ENCODE assay signal across 18 cellular contexts in the genomic region with DNA sequence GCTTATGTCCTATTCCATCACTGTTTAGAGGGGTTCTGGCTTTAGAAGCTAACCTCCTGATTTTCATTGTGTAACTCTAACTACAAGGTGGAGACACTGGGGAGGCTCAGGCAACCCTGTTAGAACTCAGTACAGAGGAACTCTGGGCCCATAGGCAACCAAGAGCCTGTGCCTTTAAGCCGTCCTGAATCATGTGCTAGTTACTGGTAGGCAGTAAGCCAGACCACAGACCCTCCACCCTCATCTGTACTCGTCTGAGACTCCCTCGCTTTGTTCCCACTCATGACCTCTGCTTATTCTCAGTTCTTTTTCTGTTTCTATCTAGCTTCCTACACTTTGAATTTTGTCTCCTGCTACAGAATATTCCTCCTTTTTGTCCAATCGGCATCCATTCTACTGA. TPM values are rescaled to one million over a fixed set of nuclear protein-coding genes. Genes with fewer than 3 reads are reported as not detected.
DNase-seq lines count a peak whose midpoint lies in the region; ATAC-seq and TF ChIP-seq lines count a peak whose summit lies in the region.
"Had no signal": no experiment of that assay in that cellular context is flagged by ENCODE, and none has a peak within 500 bp of the region (broad histone marks: within the 10 kb centered on the region; RNA-seq: fewer than 3 reads in every experiment).

No MANE protein-coding gene starts in this region.

- TF ChIP-seq CTCF in natural killer cell (IDR thresholded peaks at IDR 0.05), result no peak

- no peaks in the 10 kb centered on the region for H3K36me3 Mint-ChIP-seq in natural killer cell
- no peaks in the 10 kb centered on the region for H3K36me3 Mint-ChIP-seq in natural killer cell treated with Interleukin-12 subunit alpha and Interleukin-12 subunit beta and Interleukin-15 and Interleukin-18, amount 100 ng/mL, for 72 hours
- H3K36me3 Mint-ChIP-seq in activated naive CD8-positive, alpha-beta T cell treated with anti-CD3 and anti-CD28 coated beads, Interleukin-2, amount 50 U/mL, for 24 hours (ENCODE audit: low read depth), result peaks cover 3% of the 10 kb centered on the region
- peaks cover 2% of the 10 kb centered on the region for H3K36me3 Mint-ChIP-seq in activated T-helper 1 cell treated with anti-CD3 and anti-CD28 coated beads, Interleukin-12 subunit alpha, Interleukin-12 subunit beta, Interleukin-2, Interleukin-4 antibody, amounts not matched to agents 30 ng/mL and 10 ng/mL and 1 ng/mL, durations not matched to agents 14 hours and 24 hours and 36 hours (ENCODE audit: low read depth)

- no peaks in the 10 kb centered on the region for H3K9me3 ChIP-seq in aorta (ENCODE audit: control insufficient read depth, low read length)
- H3K9me3 ChIP-seq: gastrocnemius medialis had no signal

- peak overlapping the region; percentile 7 to 65 for H3K27ac Mint-ChIP-seq in natural killer cell
- H3K27ac Mint-ChIP-seq in natural killer cell treated with Interleukin-12 subunit alpha and Interleukin-12 subunit beta and Interleukin-15 and Interleukin-18, amount 100 ng/mL, for 72 hours, result no peak overlapping the region
- H3K27ac Mint-ChIP-seq in activated naive CD8-positive, alpha-beta T cell treated with anti-CD3 and anti-CD28 coated beads, Interleukin-2, amount 50 U/mL, for 24 hours, result no peak overlapping the region
- no peak overlapping the region for H3K27ac Mint-ChIP-seq in activated T-helper 1 cell treated with anti-CD3 and anti-CD28 coated beads, Interleukin-12 subunit alpha, Interleukin-12 subunit beta, Interleukin-2, Interleukin-4 antibody, amounts not matched to agents 30 ng/mL and 10 ng/mL and 1 ng/mL, durations not matched to agents 14 hours and 24 hours and 36 hours
- H3K27ac Mint-ChIP-seq: activated T-helper 2 cell treated with anti-CD3 and anti-CD28 coated beads, Interferon-gamma antibody, Interleukin-2, Interleukin-4, amounts not matched to agents 10 μg/mL and 5 μg/mL and 100 μg/mL, durations not matched to agents 14 hours and 24 hours and 36 hours; T-helper 1 cell treated with Interleukin-12 subunit alpha and Interleukin-12 subunit beta and Interleukin-4 antibody, amounts not matched to agents 30 μg/mL and 1 μg/mL, for 36 hours had no signal

- H3K4me3 Mint-ChIP-seq in natural killer cell, result no peak overlapping the region
- no peak overlapping the region for H3K4me3 Mint-ChIP-seq in natural killer cell treated with Interleukin-12 subunit alpha and Interleukin-12 subunit beta and Interleukin-15 and Interleukin-18, amount 100 ng/mL, for 72 hours
- H3K4me3 Mint-ChIP-seq in activated naive CD8-positive, alpha-beta T cell treated with anti-CD3 and anti-CD28 coated beads, Interleukin-2, amount 50 U/mL, for 24 hours, result no peak overlapping the region
- H3K4me3 Mint-ChIP-seq in activated T-helper 1 cell treated with anti-CD3 and anti-CD28 coated beads, Interleukin-12 subunit alpha, Interleukin-12 subunit beta, Interleukin-2, Interleukin-4 antibody, amounts not matched to agents 30 ng/mL and 10 ng/mL and 1 ng/mL, durations not matched to agents 14 hours and 24 hours and 36 hours, result no peak overlapping the region
- H3K4me3 Mint-ChIP-seq: T-helper 1 cell treated with Interleukin-12 subunit alpha and Interleukin-12 subunit beta and Interleukin-4 antibody, amounts not matched to agents 30 μg/mL and 1 μg/mL, for 36 hours had no signal

- peaks cover 28 to 30% of the 10 kb centered on the region in 2 donors for H3K4me1 Mint-ChIP-seq in natural killer cell
- H3K4me1 Mint-ChIP-seq in natural killer cell treated with Interleukin-12 subunit alpha and Interleukin-12 subunit beta and Interleukin-15 and Interleukin-18, amount 100 ng/mL, for 72 hours (ENCODE audit: low read depth in 2 of 2), result peaks cover 7 to 18% of the 10 kb centered on the region in 2 donors
- H3K4me1 Mint-ChIP-seq in activated naive CD8-positive, alpha-beta T cell treated with anti-CD3 and anti-CD28 coated beads, Interleukin-2, amount 50 U/mL, for 24 hours, result peaks cover 17% of the 10 kb centered on the region
- peaks cover 10% of the 10 kb centered on the region for H3K4me1 Mint-ChIP-seq in activated T-helper 1 cell treated with anti-CD3 and anti-CD28 coated beads, Interleukin-12 subunit alpha, Interleukin-12 subunit beta, Interleukin-2, Interleukin-4 antibody, amounts not matched to agents 30 ng/mL and 10 ng/mL and 1 ng/mL, durations not matched to agents 14 hours and 24 hours and 36 hours (ENCODE audit: low read depth)

- no peak overlapping the region for H3K27ac ChIP-seq in aorta (ENCODE audit: low read depth in 1 of 2, low read length in 2 of 2)
- H3K27ac ChIP-seq: gastrocnemius medialis, KMS-11, parathyroid adenoma had no signal

- no peaks in the 10 kb centered on the region for H3K9me3 Mint-ChIP-seq in natural killer cell
- no peaks in the 10 kb centered on the region for H3K9me3 Mint-ChIP-seq in natural killer cell treated with Interleukin-12 subunit alpha and Interleukin-12 subunit beta and Interleukin-15 and Interleukin-18, amount 100 ng/mL, for 72 hours
- H3K9me3 Mint-ChIP-seq in activated naive CD8-positive, alpha-beta T cell treated with anti-CD3 and anti-CD28 coated beads, Interleukin-2, amount 50 U/mL, for 24 hours, result no peaks in the 10 kb centered on the region
- no peaks in the 10 kb centered on the region for H3K9me3 Mint-ChIP-seq in activated T-helper 1 cell treated with anti-CD3 and anti-CD28 coated beads, Interleukin-12 subunit alpha, Interleukin-12 subunit beta, Interleukin-2, Interleukin-4 antibody, amounts not matched to agents 30 ng/mL and 10 ng/mL and 1 ng/mL, durations not matched to agents 14 hours and 24 hours and 36 hours

- H3K27me3 ChIP-seq in aorta (ENCODE audit: control insufficient read depth in 1 of 2, insufficient read depth in 2 of 2, low read length in 1 of 2), result no peaks in the 10 kb centered on the region
- H3K27me3 ChIP-seq: gastrocnemius medialis had no signal

- peaks cover 0 to 4% of the 10 kb centered on the region in 2 donors for H3K4me1 ChIP-seq in aorta (ENCODE audit: control insufficient read depth in 1 of 2, insufficient read depth in 2 of 2, low read length in 2 of 2)
- H3K4me1 ChIP-seq: parathyroid adenoma had no signal

- DNase-seq in natural killer cell (no peak), iris pigment epithelial cell (ENCODE audit: low read depth) (peak; percentile 77), aorta (no peak), NCI-H1105 treated with DMSO at 0.1 percent for 48 hours (lab: John Stamatoyannopoulos, UW) (no peak), DMS79 treated with DMSO at 0.1 percent for 48 hours (lab: John Stamatoyannopoulos, UW) (no peak)
- no peak for DNase-seq in natural killer cell treated with Interleukin-12 subunit alpha and Interleukin-12 subunit beta and Interleukin-15 and Interleukin-18, amount 100 ng/mL, for 72 hours (ENCODE audit: low spot score)
- no peak for DNase-seq in activated naive CD8-positive, alpha-beta T cell treated with anti-CD3 and anti-CD28 coated beads, Interleukin-2, amount 50 U/mL, for 24 hours
- DNase-seq in activated T-helper 1 cell treated with anti-CD3 and anti-CD28 coated beads, Interleukin-12 subunit alpha, Interleukin-12 subunit beta, Interleukin-2, Interleukin-4 antibody, amounts not matched to agents 30 ng/mL and 10 ng/mL and 1 ng/mL, durations not matched to agents 14 hours and 24 hours and 36 hours (ENCODE audit: low spot score), result no peak
- DNase-seq: activated CD4-positive, alpha-beta T cell treated with anti-CD3 and anti-CD28 coated beads for 48 hours; effector CD8-positive, alpha-beta T cell; gastrocnemius medialis; GOT3; NCI-H2029; NCI-H524 treated with DMSO at 0.1 percent for 48 hours had no signal

- no peak overlapping the region for H3K4me3 ChIP-seq in aorta (ENCODE audit: low read length in 2 of 2)
- H3K4me3 ChIP-seq: gastrocnemius medialis had no signal

- no peaks in the 10 kb centered on the region for H3K27me3 Mint-ChIP-seq in natural killer cell (ENCODE audit: low read depth in 2 of 2)
- no peaks in the 10 kb centered on the region for H3K27me3 Mint-ChIP-seq in natural killer cell treated with Interleukin-12 subunit alpha and Interleukin-12 subunit beta and Interleukin-15 and Interleukin-18, amount 100 ng/mL, for 72 hours
- no peaks in the 10 kb centered on the region for H3K27me3 Mint-ChIP-seq in activated naive CD8-positive, alpha-beta T cell treated with anti-CD3 and anti-CD28 coated beads, Interleukin-2, amount 50 U/mL, for 24 hours
- H3K27me3 Mint-ChIP-seq in activated T-helper 1 cell treated with anti-CD3 and anti-CD28 coated beads, Interleukin-12 subunit alpha, Interleukin-12 subunit beta, Interleukin-2, Interleukin-4 antibody, amounts not matched to agents 30 ng/mL and 10 ng/mL and 1 ng/mL, durations not matched to agents 14 hours and 24 hours and 36 hours (ENCODE audit: insufficient read depth), result no peaks in the 10 kb centered on the region

- ATAC-seq in natural killer cell (no peak), aorta (ENCODE audit: low FRiP score) (peak; percentile 19)
- no peak for ATAC-seq in natural killer cell treated with Interleukin-12 subunit alpha and Interleukin-12 subunit beta and Interleukin-15 and Interleukin-18, amount 100 ng/mL, for 72 hours
- peak; percentile 69 for ATAC-seq in activated naive CD8-positive, alpha-beta T cell treated with anti-CD3 and anti-CD28 coated beads, Interleukin-2, amount 50 U/mL, for 24 hours
- ATAC-seq: gastrocnemius medialis had no signal

- WGBS in aorta, 2 donors, result 63 to 67% methylated on average over 4 of the region's 4 CpGs

- H3K36me3 ChIP-seq in aorta (ENCODE audit: control insufficient read depth in 1 of 2, insufficient read depth in 2 of 2, low read length in 1 of 2), result peaks cover 0 to 1% of the 10 kb centered on the region in 2 donors
- H3K36me3 ChIP-seq: gastrocnemius medialis had no signal

- intact Hi-C loops in natural killer cell (cut with micrococcal nuclease), result no loop called here
- intact Hi-C loops in aorta (cut with DNase I), result no loop called here
- intact Hi-C loops in activated T-helper 1 cell treated with anti-CD3 and anti-CD28 coated beads, Interleukin-12 subunit alpha, Interleukin-12 subunit beta, Interleukin-2, Interleukin-4 antibody, amounts not matched to agents 30 ng/mL and 10 ng/mL and 1 ng/mL, durations not matched to agents 14 hours and 24 hours and 36 hours (cut with micrococcal nuclease), result no loop called here

RNA-seq across cellular contexts. Expression of a gene that starts 31.4 kb away (rescaled TPM):
- total RNA-seq in natural killer cell (10 to 100 TPM; 59.2 to 78.6 (median 68.5) TPM), aorta (100 to 1,000 TPM; 109 to 219 TPM)
- 10 to 100 TPM; 47.9 to 66.6 TPM for total RNA-seq in natural killer cell treated with Interleukin-12 subunit alpha and Interleukin-12 subunit beta and Interleukin-15 and Interleukin-18, amount 100 ng/mL, for 72 hours
- polyA plus RNA-seq in aorta, result 100 to 1,000 TPM in 1 of 2 donors, 10 to 100 TPM in 1; 66.4 to 121 TPM
- 50.2 and 52.6 TPM in 2 replicates for total RNA-seq in activated T-helper 1 cell treated with anti-CD3 and anti-CD28 coated beads, Interleukin-12 subunit alpha, Interleukin-12 subunit beta, Interleukin-2, Interleukin-4 antibody, amounts not matched to agents 30 ng/mL and 10 ng/mL and 1 ng/mL, durations not matched to agents 14 hours and 24 hours and 36 hours

RNA-seq across cellular contexts. Expression of a gene that starts 37.9 kb away (rescaled TPM):
- total RNA-seq in natural killer cell (1 to 10 TPM in 2 of 3 donors, under 1 TPM in 1; 0.82 to 1.5 (median 1.2) TPM), aorta (1 to 10 TPM; 4.1 to 5.9 TPM)
- 1 to 10 TPM; 1.6 to 3.2 TPM for total RNA-seq in natural killer cell treated with Interleukin-12 subunit alpha and Interleukin-12 subunit beta and Interleukin-15 and Interleukin-18, amount 100 ng/mL, for 72 hours
- under 1 TPM in 1 of 2 donors, not detected in 1; 0.79 TPM for polyA plus RNA-seq in aorta
- total RNA-seq in activated T-helper 1 cell treated with anti-CD3 and anti-CD28 coated beads, Interleukin-12 subunit alpha, Interleukin-12 subunit beta, Interleukin-2, Interleukin-4 antibody, amounts not matched to agents 30 ng/mL and 10 ng/mL and 1 ng/mL, durations not matched to agents 14 hours and 24 hours and 36 hours, result 0.29 and 0.66 TPM in 2 replicates
- total RNA-seq: activated T-helper 2 cell treated with anti-CD3 and anti-CD28 coated beads, Interferon-gamma antibody, Interleukin-2, Interleukin-4, amounts not matched to agents 10 μg/mL and 5 μg/mL and 100 μg/mL, durations not matched to agents 14 hours and 24 hours and 36 hours had no signal

Comparison
In these comparisons a context has a peak if more than half of its experiments do, and no peak if none do; other contexts are left out.
1. H3K27ac Mint-ChIP-seq: peak in natural killer cell (2 of 2); none in natural killer cell treated with Interleukin-12 subunit alpha and Interleukin-12 subunit beta and Interleukin-15 and Interleukin-18, amount 100 ng/mL, for 72 hours (0 of 2), activated naive CD8-positive, alpha-beta T cell treated with anti-CD3 and anti-CD28 coated beads, Interleukin-2, amount 50 U/mL, for 24 hours (single experiment) and activated T-helper 1 cell treated with anti-CD3 and anti-CD28 coated beads, Interleukin-12 subunit alpha, Interleukin-12 subunit beta, Interleukin-2, Interleukin-4 antibody, amounts not matched to agents 30 ng/mL and 10 ng/mL and 1 ng/mL, durations not matched to agents 14 hours and 24 hours and 36 hours (single experiment).
2. ATAC-seq: peak in activated naive CD8-positive, alpha-beta T cell treated with anti-CD3 and anti-CD28 coated beads, Interleukin-2, amount 50 U/mL, for 24 hours (single experiment) and aorta (single experiment); none in natural killer cell (0 of 3) and natural killer cell treated with Interleukin-12 subunit alpha and Interleukin-12 subunit beta and Interleukin-15 and Interleukin-18, amount 100 ng/mL, for 72 hours (0 of 2).